16 cellular contexts compared by ENCODE assay signal in the genomic region with DNA sequence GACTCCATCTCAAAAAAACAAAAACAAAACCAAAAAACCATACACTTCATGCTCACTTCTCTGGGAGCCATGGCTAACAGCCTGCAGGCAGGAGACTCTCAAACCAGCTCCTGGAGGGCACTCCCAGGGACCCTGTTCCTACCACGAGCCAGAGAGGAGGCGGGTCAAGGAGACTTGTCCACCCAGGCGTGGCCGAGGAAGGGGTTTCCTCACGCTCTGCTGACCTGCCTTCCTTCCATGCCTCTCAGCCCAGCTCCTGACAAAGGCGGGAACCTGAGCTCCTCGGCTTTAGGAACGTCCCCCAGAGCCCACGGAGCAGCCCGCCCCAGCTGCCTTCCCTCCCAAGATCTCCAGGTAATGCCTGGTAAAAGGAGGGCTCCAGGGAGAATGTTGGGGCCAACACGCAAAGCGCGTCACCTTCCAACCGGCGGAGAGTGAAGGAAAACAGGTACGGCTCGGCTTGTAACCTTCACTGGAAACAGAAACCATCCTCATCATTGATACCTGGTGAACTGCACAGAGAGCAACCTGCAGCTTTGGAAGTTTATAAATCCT. TPM values are rescaled to one million over a fixed set of nuclear protein-coding genes. Genes with fewer than 3 reads are reported as not detected.
A peak's percentile ranks its signal among the peaks of the same experiment; 100 is the strongest.
DNase-seq lines count a peak whose midpoint lies in the region; ATAC-seq and TF ChIP-seq lines count a peak whose summit lies in the region.
"Had no signal": no experiment of that assay in that cellular context is flagged by ENCODE, and none has a peak within 500 bp of the region (broad histone marks: within the 10 kb centered on the region; RNA-seq: fewer than 3 reads in every experiment).

No MANE protein-coding gene starts in this region.

- H3K4me1 ChIP-seq in BLaER1 treated with 17β-estradiol and CSF1 and Interleukin-3, amounts not matched to agents 10 nM and 100 nM: peaks cover 91 to 100% (median 99%) of the 10 kb centered on the region in 10 experiments
- peaks cover 5% of the 10 kb centered on the region for H3K4me1 ChIP-seq in iPS-20b (ENCODE audit: insufficient read depth, low read length)
- H3K4me1 ChIP-seq in gastrocnemius medialis: peaks cover 39 to 58% of the 10 kb centered on the region in 2 donors

- no peaks in the 10 kb centered on the region for H3K9me3 Mint-ChIP-seq in T-cell
- no peaks in the 10 kb centered on the region for H3K9me3 Mint-ChIP-seq in activated T-cell treated with anti-CD3 and anti-CD28 coated beads, Interleukin-2, amount 50 U/mL, for 24 hours
- H3K9me3 Mint-ChIP-seq: activated naive CD8-positive, alpha-beta T cell treated with anti-CD3 and anti-CD28 coated beads, Interleukin-2, amount 50 U/mL, for 24 hours; activated T-cell treated with anti-CD3 and anti-CD28 coated beads, Interleukin-2, amount 50 U/mL, for 72 hours; stimulated activated naive B cell treated with anti-CD40 and anti-IgM and Interleukin-4, amounts not matched to agents 10 μg/mL and 1 μg/mL and 100 μg/mL, for 72 hours had no signal

- peak overlapping the region; percentile 9 to 94 (median 39) for H3K4me3 Mint-ChIP-seq in T-cell
- no peak overlapping the region for H3K4me3 Mint-ChIP-seq in activated T-cell treated with anti-CD3 and anti-CD28 coated beads, Interleukin-2, amount 50 U/mL, for 24 hours
- H3K4me3 Mint-ChIP-seq: activated naive CD8-positive, alpha-beta T cell treated with anti-CD3 and anti-CD28 coated beads, Interleukin-2, amount 50 U/mL, for 24 hours; activated T-cell treated with anti-CD3 and anti-CD28 coated beads, Interleukin-2, amount 50 U/mL, for 72 hours had no signal

- no peak for TF ChIP-seq POLR2A in gastrocnemius medialis (IDR thresholded peaks at IDR 0.05)

- H3K4me3 ChIP-seq in BLaER1 treated with 17β-estradiol and CSF1 and Interleukin-3, amounts not matched to agents 10 nM and 100 nM: peak overlapping the region in 3 of 10 experiments; percentile 6 to 56 (median 9); a peak in 1 of 20 replicates
- no peak overlapping the region for H3K4me3 ChIP-seq in iPS-20b (ENCODE audit: low read length)
- H3K4me3 ChIP-seq in gastrocnemius medialis: no peak overlapping the region
- H3K4me3 ChIP-seq: SJSA1 had no signal

- no peak for TF ChIP-seq CTCF in gastrocnemius medialis (IDR thresholded peaks at IDR 0.05 in 4 of 5, conservative IDR thresholded peaks at IDR 0.05 in 1 of 5)

- H3K9me3 ChIP-seq in BLaER1 treated with 17β-estradiol and CSF1 and Interleukin-3, amounts not matched to agents 10 nM and 100 nM (replicated peaks in 1 of 11): no peaks in the 10 kb centered on the region
- H3K9me3 ChIP-seq in iPS-20b (ENCODE audit: insufficient read depth, low read depth, low read length) (no peaks in the 10 kb centered on the region), gastrocnemius medialis (no peaks in the 10 kb centered on the region)
- H3K9me3 ChIP-seq: SJSA1 had no signal

- H3K36me3 Mint-ChIP-seq in T-cell: peaks cover 4% of the 10 kb centered on the region
- peaks cover 4% of the 10 kb centered on the region for H3K36me3 Mint-ChIP-seq in activated T-cell treated with anti-CD3 and anti-CD28 coated beads, Interleukin-2, amount 50 U/mL, for 24 hours (ENCODE audit: low read depth)

- H3K27ac ChIP-seq in BLaER1 treated with 17β-estradiol and CSF1 and Interleukin-3, amounts not matched to agents 10 nM and 100 nM: peak overlapping the region in 7 of 11 experiments; percentile 11 to 92 (median 84); a peak in 11 of 22 replicates
- no peak overlapping the region for H3K27ac ChIP-seq in iPS-20b (ENCODE audit: low read length)
- peak overlapping the region in 3 of 4 donors; percentile 65 to 73 (median 70) for H3K27ac ChIP-seq in gastrocnemius medialis
- H3K27ac ChIP-seq: KMS-11, SJSA1 had no signal

- no peaks in the 10 kb centered on the region for H3K27me3 Mint-ChIP-seq in T-cell
- no peaks in the 10 kb centered on the region for H3K27me3 Mint-ChIP-seq in activated T-cell treated with anti-CD3 and anti-CD28 coated beads, Interleukin-2, amount 50 U/mL, for 24 hours
- H3K27me3 Mint-ChIP-seq: activated naive CD8-positive, alpha-beta T cell treated with anti-CD3 and anti-CD28 coated beads, Interleukin-2, amount 50 U/mL, for 24 hours had no signal

- H3K4me1 Mint-ChIP-seq in T-cell: peaks cover 33 to 43% (median 34%) of the 10 kb centered on the region in 3 donors
- H3K4me1 Mint-ChIP-seq in activated T-cell treated with anti-CD3 and anti-CD28 coated beads, Interleukin-2, amount 50 U/mL, for 24 hours (ENCODE audit: low read depth): peaks cover 35% of the 10 kb centered on the region

- H4K20me1 ChIP-seq in BLaER1 treated with 17β-estradiol and CSF1 and Interleukin-3, amounts not matched to agents 10 nM and 100 nM: peaks cover 0 to 78% (median 32%) of the 10 kb centered on the region in 11 experiments; a peak in 15 of 22 replicates

- H3K36me3 ChIP-seq in BLaER1 treated with 17β-estradiol and CSF1 and Interleukin-3, amounts not matched to agents 10 nM and 100 nM: peaks cover 0 to 15% (median 10%) of the 10 kb centered on the region in 11 experiments; a peak in 14 of 22 replicates
- no peaks in the 10 kb centered on the region for H3K36me3 ChIP-seq in iPS-20b (ENCODE audit: insufficient read depth, low read depth, low read length)
- peaks cover 0 to 4% of the 10 kb centered on the region in 2 donors for H3K36me3 ChIP-seq in gastrocnemius medialis

- intact Hi-C loops in gastrocnemius medialis (cut with DNase I; ENCODE audit: low total_unique reads): no loop called here

- H3K27me3 ChIP-seq in BLaER1 treated with 17β-estradiol and CSF1 and Interleukin-3, amounts not matched to agents 10 nM and 100 nM: peaks cover 0 to 20% (median 0%) of the 10 kb centered on the region in 11 experiments; a peak in 4 of 22 replicates
- no peaks in the 10 kb centered on the region for H3K27me3 ChIP-seq in iPS-20b (ENCODE audit: insufficient read depth, low read length)
- no peaks in the 10 kb centered on the region for H3K27me3 ChIP-seq in gastrocnemius medialis
- H3K27me3 ChIP-seq: SJSA1 had no signal

- CTCF ChIA-PET in T-cell (lab: Charles Lee): interaction anchor here in 1 of 2 donors (1.8 kb wide), 1 partner anchor 12 kb away, joined by 3 read pairs; no protein-coding TSS in a partner anchor

- DNase-seq in T-cell (no peak), gastrocnemius medialis (no peak), SIG-M5 (lab: John Stamatoyannopoulos, UW) (no peak), NOMO-1 treated with DMSO at 0.1 percent for 48 hours (lab: John Stamatoyannopoulos, UW; ENCODE audit: unreplicated experiment) (no peak)
- no peak for DNase-seq in activated T-cell treated with anti-CD3 and anti-CD28 coated beads, Interleukin-2, amount 50 U/mL, for 24 hours
- DNase-seq: activated naive CD8-positive, alpha-beta T cell treated with anti-CD3 and anti-CD28 coated beads, Interleukin-2, amount 50 U/mL, for 24 hours; activated T-cell treated with anti-CD3 and anti-CD28 coated beads, Interleukin-2, amount 50 U/mL, for 72 hours; cerebellar nuclear complex; GF-D8; occipital lobe; stimulated activated naive B cell treated with anti-CD40 and anti-IgM and Interleukin-4, amounts not matched to agents 10 μg/mL and 1 μg/mL and 100 μg/mL, for 72 hours had no signal

- H3K9ac ChIP-seq in BLaER1 treated with 17β-estradiol and CSF1 and Interleukin-3, amounts not matched to agents 10 nM and 100 nM: peak overlapping the region in 9 of 11 experiments; percentile 17 to 85 (median 78); a peak in 14 of 22 replicates
- peak overlapping the region; percentile 4; the same call in 1 of the 2 replicates for H3K9ac ChIP-seq in iPS-20b (ENCODE audit: low read depth, low read length)
- H3K9ac ChIP-seq: KMS-11 had no signal

- POLR2A ChIA-PET in T-cell (lab: Charles Lee): no interaction called here

- H3K27ac Mint-ChIP-seq in T-cell: peak overlapping the region; percentile 39 to 90
- H3K27ac Mint-ChIP-seq in activated T-cell treated with anti-CD3 and anti-CD28 coated beads, Interleukin-2, amount 50 U/mL, for 24 hours: no peak overlapping the region
- H3K27ac Mint-ChIP-seq: activated naive CD8-positive, alpha-beta T cell treated with anti-CD3 and anti-CD28 coated beads, Interleukin-2, amount 50 U/mL, for 24 hours; activated T-cell treated with anti-CD3 and anti-CD28 coated beads, Interleukin-2, amount 50 U/mL, for 72 hours had no signal

- H3K4me2 ChIP-seq in BLaER1 treated with 17β-estradiol and CSF1 and Interleukin-3, amounts not matched to agents 10 nM and 100 nM: peak overlapping the region; percentile 86 to 100 (median 100)
- H3K4me2 ChIP-seq: KMS-11 had no signal

- ATAC-seq in T-cell (replicated peaks in 1 of 4) (no peak), gastrocnemius medialis (no peak), GM21515 (IDR thresholded peaks at IDR 0.05; ENCODE audit: unreplicated experiment) (no peak)
- ATAC-seq: activated naive CD8-positive, alpha-beta T cell treated with anti-CD3 and anti-CD28 coated beads, Interleukin-2, amount 50 U/mL, for 24 hours; activated T-cell treated with anti-CD3 and anti-CD28 coated beads, Interleukin-2, amount 50 U/mL, for 72 hours; stimulated activated naive B cell treated with anti-CD40 and anti-IgM and Interleukin-4, amounts not matched to agents 10 μg/mL and 1 μg/mL and 100 μg/mL, for 72 hours had no signal

- in situ Hi-C loops in gastrocnemius medialis (cut with MboI; ENCODE audit: low sequenced_read_pairs in 4 of 4): no loop called here

RNA-seq across cellular contexts. Expression of a gene that starts 9.5 kb away (rescaled TPM):
- 10 to 100 TPM; 11.9 to 14.7 (median 13.0) TPM for total RNA-seq in T-cell
- 10 to 100 TPM; 23.3 to 43.8 (median 29.5) TPM for total RNA-seq in gastrocnemius medialis

RNA-seq across cellular contexts. Expression of a gene that starts 34.0 kb away (rescaled TPM):
- total RNA-seq in T-cell (under 1 TPM in 3 of 5 donors, not detected in 2; 0.23 to 0.41 (median 0.26) TPM), gastrocnemius medialis (1 to 10 TPM in 3 of 4 donors, under 1 TPM in 1; 0.92 to 3.2 (median 2.1) TPM)
- total RNA-seq: SJSA1 had no signal
